8 cellular contexts compared by ENCODE assay signal in the genomic region with DNA sequence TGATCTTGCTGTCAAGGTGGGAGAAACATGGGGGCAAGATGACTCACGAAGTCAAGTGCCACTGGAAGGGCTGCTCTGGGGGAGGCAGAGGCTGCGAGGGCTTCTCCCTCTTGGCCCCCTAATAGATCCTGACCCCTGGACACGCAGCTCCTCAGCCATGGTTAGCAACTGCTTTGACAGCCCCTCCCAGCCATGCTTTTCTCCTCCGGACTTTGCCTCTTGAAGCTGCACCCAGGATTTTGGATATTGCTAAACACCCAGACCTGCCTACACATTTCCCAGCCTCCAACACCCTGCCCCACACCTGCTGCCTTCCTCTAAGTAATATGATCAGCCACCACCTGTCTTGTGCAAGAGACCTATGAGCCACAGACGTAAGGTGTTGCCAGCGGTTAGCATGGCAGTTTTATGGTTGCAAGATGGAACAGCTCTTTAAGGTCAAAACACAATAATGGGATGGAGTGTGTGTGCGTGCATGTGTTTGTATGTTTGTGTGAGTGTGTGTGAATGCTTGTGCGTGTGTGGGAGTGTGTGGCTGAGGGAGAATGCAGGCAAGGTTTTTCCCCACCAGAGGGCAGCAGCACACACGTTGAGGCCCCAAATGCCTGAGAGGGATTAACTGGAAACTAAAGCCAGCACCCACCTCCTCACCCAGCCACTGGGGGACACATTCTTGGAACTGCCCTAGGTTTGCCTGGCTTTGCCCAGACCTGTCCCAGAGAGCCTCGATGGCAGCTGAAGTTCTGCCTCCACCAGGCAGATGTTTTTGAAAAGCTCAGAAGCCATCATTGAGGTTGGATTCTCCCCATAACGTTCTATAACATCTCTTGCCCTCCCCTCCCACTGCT. TPM values are rescaled to one million over a fixed set of nuclear protein-coding genes. Genes with fewer than 3 reads are reported as not detected.
DNase-seq lines count a peak whose midpoint lies in the region; ATAC-seq lines count a peak whose summit lies in the region.

No MANE protein-coding gene starts in this region.

- DNase-seq in C1 segment of cervical spinal cord (lab: John Stamatoyannopoulos, UW): peak in 13 of 14 donors; percentile 21 to 71 (median 56)
- DNase-seq in HT-29 (ENCODE audit: low spot score): peak; percentile 77
- DNase-seq in NK-92 (lab: John Stamatoyannopoulos, UW; ENCODE audit: unreplicated experiment): peak; percentile 11
- peak; percentile 88 for DNase-seq in activated CD8-positive, alpha-beta memory T cell treated with anti-CD3 and anti-CD28 coated beads for 24 hours
- DNase-seq in epidermal melanocyte (ENCODE audit: insufficient read length, low spot score): peak; percentile 87
- peak; percentile 52 for DNase-seq in middle frontal gyrus (ENCODE audit: extremely low spot score, low spot score)
- peak; percentile 41 to 47 for DNase-seq in stimulated activated CD8-positive, alpha-beta memory T cell treated with anti-CD3 and anti-CD28 coated beads, Interleukin-15, amount 100 ng/mL, for 48 hours (ENCODE audit: low read depth in 2 of 2)

- ATAC-seq in HG03521 (IDR thresholded peaks at IDR 0.05; ENCODE audit: unreplicated experiment): no peak

RNA-seq across cellular contexts. Expression of gene IP6K3, which starts 2.5 kb away (rescaled TPM):
- not detected in 2 replicates for total RNA-seq in HT-29 (2014; rRNA removed; shearing (Covaris generic))

RNA-seq across cellular contexts. Expression of gene UQCC2, which starts 32.7 kb away (rescaled TPM):
- total RNA-seq in HT-29 (2014; rRNA removed; shearing (Covaris generic)): 43.4 and 49.0 TPM in 2 replicates

RNA-seq across cellular contexts. Expression of gene LEMD2, which starts 44.7 kb away (rescaled TPM):
- total RNA-seq in HT-29 (2014; rRNA removed; shearing (Covaris generic)): 42.1 and 50.2 TPM in 2 replicates

RNA-seq across cellular contexts. Expression of gene MLN, which starts 59.6 kb away (rescaled TPM):
- not detected in 2 replicates for total RNA-seq in HT-29 (2014; rRNA removed; shearing (Covaris generic))

Comparison
In these comparisons a context has a peak if more than half of its experiments do, and no peak if none do; other contexts are left out.
1. DNase-seq: peak in every context shown above with its lines; median percentile 88 in activated CD8-positive, alpha-beta memory T cell treated with anti-CD3 and anti-CD28 coated beads for 24 hours; 87 in epidermal melanocyte; 77 in HT-29; 56 in C1 segment of cervical spinal cord; 52 in middle frontal gyrus; 44 in stimulated activated CD8-positive, alpha-beta memory T cell treated with anti-CD3 and anti-CD28 coated beads, Interleukin-15, amount 100 ng/mL, for 48 hours; 11 in NK-92.